10 cellular contexts compared by ENCODE assay signal in genomic region chr16:21260870-21261791, GRCh38. TPM values are rescaled to one million over a fixed set of nuclear protein-coding genes. Genes with fewer than 3 reads are reported as not detected.
DNase-seq lines count a peak whose midpoint lies in the region; ATAC-seq, FAIRE-seq and TF ChIP-seq lines count a peak whose summit lies in the region.
"Had no signal": no experiment of that assay in that cellular context is flagged by ENCODE, and none has a peak within 500 bp of the region (broad histone marks: within the 10 kb centered on the region; RNA-seq: fewer than 3 reads in every experiment).

No MANE protein-coding gene starts in this region.

- H3K9me3 Mint-ChIP-seq in CD8-positive, alpha-beta memory T cell: no peaks in the 10 kb centered on the region

- WGBS in body of pancreas, 2 donors: 77% methylated on average over 6 to 9 of the region's 9 CpGs
- WGBS in HepG2 (ENCODE audit: low lambda C conversion rate): 6% methylated on average over 9 of the region's 9 CpGs

- H3K27me3 Mint-ChIP-seq in CD8-positive, alpha-beta memory T cell: peaks cover 3 to 27% of the 10 kb centered on the region in 2 donors

- H3K27ac Mint-ChIP-seq in CD8-positive, alpha-beta memory T cell: no peak overlapping the region

- TF ChIP-seq EP300 in HepG2 (IDR thresholded peaks at IDR 0.05; ENCODE audit: low read depth in 2 of 2, low read length in 2 of 2) (peak; percentile 55 to 87; a peak in 3 of 4 replicates), HepG2 (CRISPR knock-in tag; IDR thresholded peaks at IDR 0.05; ENCODE audit: borderline replicate concordance) (peak; percentile 85)

- H3K27ac ChIP-seq in CD8-positive, alpha-beta memory T cell (ENCODE audit: low read depth, low read length): peak overlapping the region; percentile 31
- peak overlapping the region in 2 of 4 donors; percentile 24 to 30 for H3K27ac ChIP-seq in body of pancreas
- peak overlapping the region; percentile 84 for H3K27ac ChIP-seq in HepG2 (ENCODE audit: extremely low read length, insufficient read depth, low read length)
- H3K27ac ChIP-seq: PC-9 had no signal

- TF ChIP-seq RAD21 in HepG2 (CRISPR knock-in tag; IDR thresholded peaks at IDR 0.05): peak; percentile 31; the same call in 1 of the 2 replicates

- H4K20me1 ChIP-seq in HepG2 (ENCODE audit: insufficient read depth, low read length): no peaks in the 10 kb centered on the region

- peak overlapping the region; percentile 63 for H3K9ac ChIP-seq in HepG2 (ENCODE audit: insufficient read depth, low read depth, low read length)

- in situ Hi-C loops in HepG2 (cut with HindIII; ENCODE audit: extremely low pct_ligation_motif_present, low pct_unique_long_range_greater_than_20kb): no loop called here

- no peaks in the 10 kb centered on the region for H3K79me2 ChIP-seq in HepG2 (ENCODE audit: insufficient read depth, low read length)

- no peaks in the 10 kb centered on the region for H3K36me3 Mint-ChIP-seq in CD8-positive, alpha-beta memory T cell

- DNase-seq in CD8-positive, alpha-beta memory T cell: no peak
- DNase-seq in HS-5 (ENCODE audit: low read depth) (peak; percentile 70), body of pancreas (peak; percentile 24 to 77 (median 32)), HepG2 (ENCODE audit: low spot score) (peak; percentile 99), NCI-H128 (lab: John Stamatoyannopoulos, UW; ENCODE audit: unreplicated experiment) (no peak), NCI-H1694 treated with DMSO at 0.1 percent for 48 hours (lab: John Stamatoyannopoulos, UW) (no peak)
- DNase-seq: stimulated activated CD4-positive, alpha-beta T cell treated with anti-CD3 and anti-CD28 coated beads, Interleukin-1b, Interleukin-23, amount 100 ng/mL, for 48 hours had no signal

- no peaks in the 10 kb centered on the region for H3K36me3 ChIP-seq in CD8-positive, alpha-beta memory T cell (ENCODE audit: insufficient read depth, low read length)
- no peaks in the 10 kb centered on the region for H3K36me3 ChIP-seq in body of pancreas (replicated peaks in 1 of 2; ENCODE audit: insufficient read depth in 1 of 2, low read depth in 2 of 2)
- H3K36me3 ChIP-seq in HepG2 (replicated peaks in 1 of 2; ENCODE audit: control insufficient read depth in 1 of 2, insufficient read depth in 2 of 2, low read length in 2 of 2): no peaks in the 10 kb centered on the region

- intact Hi-C loops in body of pancreas (cut with DNase I) (no loop called here), HepG2 (cut with micrococcal nuclease; ENCODE audit: unreplicated experiment) (loop anchor here (1.0 to 2.0 kb wide), 3 partner anchors 14 to 73 kb away; partner anchors contain the start of gene ANKS4B)

- TF ChIP-seq CTCF in body of pancreas (IDR thresholded peaks at IDR 0.05): no peak
- TF ChIP-seq CTCF in HepG2 (CRISPR knock-in tag; IDR thresholded peaks at IDR 0.05): peak; percentile 22; the same call in 1 of the 2 replicates

- POLR2A ChIA-PET in CD8-positive, alpha-beta memory T cell (lab: Charles Lee): no interaction called here
- POLR2A ChIA-PET in HepG2 (lab: Yijun Ruan, JAX): interaction anchor here (0.9 to 2.8 kb wide), 15 partner anchors 9 to 100 kb away, joined by 3 to 34 read pairs (median 4); partner anchors contain the start of gene ANKS4B

- ATAC-seq in body of pancreas (peak; percentile 83), HepG2 (peak; percentile 93), HG03354 (IDR thresholded peaks at IDR 0.05; ENCODE audit: poor library complexity, severe bottlenecking, unreplicated experiment) (no peak), GM21390 (IDR thresholded peaks at IDR 0.05; ENCODE audit: unreplicated experiment) (no peak)

- peak overlapping the region; percentile 76 for H3K4me2 ChIP-seq in HepG2 (ENCODE audit: low read depth, low read length)
- H3K4me2 ChIP-seq: PC-9 had no signal

- TF ChIP-seq POLR2A in body of pancreas (IDR thresholded peaks at IDR 0.05) (no peak), HepG2 (IDR thresholded peaks at IDR 0.05; ENCODE audit: insufficient read depth in 1 of 2, low read depth in 2 of 2, low read length in 2 of 2) (peak; percentile 74 to 79)

- H2AFZ ChIP-seq in HepG2 (ENCODE audit: low read length): no peak overlapping the region
- H2AFZ ChIP-seq: PC-9 had no signal

- peak; percentile 100 for FAIRE-seq in HepG2 (lab: Jason Lieb, UNC)

- H3K27me3 ChIP-seq in CD8-positive, alpha-beta memory T cell (ENCODE audit: insufficient read depth, low read length, poor library complexity, severe bottlenecking): no peaks in the 10 kb centered on the region
- no peaks in the 10 kb centered on the region for H3K27me3 ChIP-seq in body of pancreas
- H3K27me3 ChIP-seq in HepG2 (ENCODE audit: control insufficient read depth in 1 of 2, insufficient read depth in 2 of 2, low read length in 2 of 2): no peaks in the 10 kb centered on the region

- CTCF ChIA-PET in CD8-positive, alpha-beta memory T cell (lab: Charles Lee): no interaction called here
- CTCF ChIA-PET in HepG2 (lab: Yijun Ruan, JAX; ENCODE audit: low intra/inter-chr PET ratio, low total read pairs): no interaction called here

- no peak overlapping the region for H3K4me3 Mint-ChIP-seq in CD8-positive, alpha-beta memory T cell

- TSS peak; percentile 61 for BruUV-seq in HepG2 (replicated peaks; lab: Mats Ljungman, UMichigan)

- no peaks in the 10 kb centered on the region for H3K4me1 ChIP-seq in CD8-positive, alpha-beta memory T cell (ENCODE audit: insufficient read depth, low read length)
- peaks cover 10% of the 10 kb centered on the region for H3K4me1 ChIP-seq in body of pancreas
- H3K4me1 ChIP-seq in HepG2 (ENCODE audit: insufficient read depth, low read length): peaks cover 75% of the 10 kb centered on the region

- no peak overlapping the region for H3K4me3 ChIP-seq in CD8-positive, alpha-beta memory T cell (ENCODE audit: low read length)
- H3K4me3 ChIP-seq in body of pancreas (no peak overlapping the region), HepG2 (replicated peaks in 1 of 3; ENCODE audit: insufficient read depth in 1 of 3, low read depth in 2 of 3, low read length in 3 of 3) (peak overlapping the region; percentile 0 to 39 (median 13); a peak in 2 of 6 replicates)
- H3K4me3 ChIP-seq: PC-9 had no signal

- no peaks in the 10 kb centered on the region for H3K9me3 ChIP-seq in CD8-positive, alpha-beta memory T cell (ENCODE audit: low read length)
- H3K9me3 ChIP-seq in body of pancreas: no peaks in the 10 kb centered on the region
- no peaks in the 10 kb centered on the region for H3K9me3 ChIP-seq in HepG2 (ENCODE audit: low read length)

- no peaks in the 10 kb centered on the region for H3K4me1 Mint-ChIP-seq in CD8-positive, alpha-beta memory T cell

RNA-seq across cellular contexts. Expression of gene CRYM, which starts 17.0 kb away (rescaled TPM):
- not detected for total RNA-seq in CD8-positive, alpha-beta memory T cell
- not detected for polyA plus RNA-seq in CD8-positive, alpha-beta memory T cell
- total RNA-seq in body of pancreas (under 1 TPM in 1 of 2 donors, not detected in 1; 0.78 TPM), HepG2 (2016; rRNA removed; fragmentation: Illumina TruSeq; extraction: Trizol) (1.9 and 2.4 TPM in 2 replicates)
- total RNA-seq in HepG2 (2016; cell fraction: cytosol; rRNA removed; fragmentation: Illumina TruSeq; extraction: Trizol; ENCODE audit: low read depth): 0.53 and 0.91 TPM in 2 replicates
- total RNA-seq in HepG2 (2016; cell fraction: insoluble cytoplasmic fraction; rRNA removed; fragmentation: Illumina TruSeq; extraction: Trizol): 1.5 and 2.2 TPM in 2 replicates
- total RNA-seq in HepG2 (2016; cell fraction: membrane; rRNA removed; fragmentation: Illumina TruSeq; extraction: Trizol): 0.45 and 0.74 TPM in 2 replicates
- 0.71 and 0.72 TPM in 2 replicates for total RNA-seq in HepG2 (2016; cell fraction: nucleus; rRNA removed; fragmentation: Illumina TruSeq; extraction: Trizol)
- polyA plus RNA-seq in HepG2 (2011; rRNA removed): 2.2 and 2.6 TPM in 2 replicates
- 2.3 and 2.5 TPM in 2 replicates for polyA plus RNA-seq in HepG2 (2011; cell fraction: cytosol; rRNA removed)
- polyA plus RNA-seq in HepG2 (2011; cell fraction: nucleus; rRNA removed): 3.8 and 5.1 TPM in 2 replicates
- polyA plus RNA-seq in HepG2 (2012): 3.1 and 5.2 TPM in 2 replicates
- polyA plus RNA-seq in HepG2 (2016; cell fraction: cytosol; fragmentation: Illumina TruSeq; extraction: Trizol; ENCODE audit: low read depth): 0.28 and 1.1 TPM in 2 replicates
- polyA plus RNA-seq in HepG2 (2016; cell fraction: insoluble cytoplasmic fraction; fragmentation: Illumina TruSeq; extraction: Trizol; ENCODE audit: low read depth): 2.0 TPM in 2 replicates
- polyA plus RNA-seq in HepG2 (2016; cell fraction: membrane; fragmentation: Illumina TruSeq; extraction: Trizol; ENCODE audit: low read depth): 0.23 and 0.62 TPM in 2 replicates
- 1.6 and 2.0 TPM in 2 replicates for polyA plus RNA-seq in HepG2 (2016; cell fraction: nucleus; fragmentation: Illumina TruSeq; extraction: Trizol; ENCODE audit: insufficient read depth, low read depth)
- polyA minus RNA-seq in HepG2 (2011; rRNA and poly(A)+ RNA removed; ENCODE audit: low replicate concordance): 2.0 TPM in 1 of 2 replicates, not detected in the other
- polyA minus RNA-seq in HepG2 (2011; cell fraction: cytosol; rRNA and poly(A)+ RNA removed): 0.69 and 3.2 TPM in 2 replicates
- polyA minus RNA-seq in HepG2 (2011; cell fraction: nucleus; rRNA and poly(A)+ RNA removed): 0.52 and 0.87 TPM in 2 replicates
- total RNA-seq: PC-9 had no signal

RNA-seq across cellular contexts. Expression of gene ANKS4B, which starts 27.6 kb away (rescaled TPM):
- total RNA-seq in CD8-positive, alpha-beta memory T cell: not detected
- not detected for polyA plus RNA-seq in CD8-positive, alpha-beta memory T cell
- under 1 TPM in 1 of 2 donors, not detected in 1; 0.78 TPM for total RNA-seq in body of pancreas
- 30.0 and 37.7 TPM in 2 replicates for total RNA-seq in HepG2 (2016; rRNA removed; fragmentation: Illumina TruSeq; extraction: Trizol)
- 7.5 and 7.9 TPM in 2 replicates for total RNA-seq in HepG2 (2016; cell fraction: cytosol; rRNA removed; fragmentation: Illumina TruSeq; extraction: Trizol; ENCODE audit: low read depth)
- total RNA-seq in HepG2 (2016; cell fraction: insoluble cytoplasmic fraction; rRNA removed; fragmentation: Illumina TruSeq; extraction: Trizol): 30.0 and 37.4 TPM in 2 replicates
- 16.1 and 18.2 TPM in 2 replicates for total RNA-seq in HepG2 (2016; cell fraction: membrane; rRNA removed; fragmentation: Illumina TruSeq; extraction: Trizol)
- total RNA-seq in HepG2 (2016; cell fraction: nucleus; rRNA removed; fragmentation: Illumina TruSeq; extraction: Trizol): 17.1 and 18.6 TPM in 2 replicates
- 6.5 and 8.0 TPM in 2 replicates for polyA plus RNA-seq in HepG2 (2011; rRNA removed)
- polyA plus RNA-seq in HepG2 (2011; cell fraction: cytosol; rRNA removed): 5.8 and 8.4 TPM in 2 replicates
- 3.4 and 5.6 TPM in 2 replicates for polyA plus RNA-seq in HepG2 (2011; cell fraction: nucleus; rRNA removed)
- polyA plus RNA-seq in HepG2 (2012): 7.3 and 13.1 TPM in 2 replicates
- polyA plus RNA-seq in HepG2 (2016; cell fraction: cytosol; fragmentation: Illumina TruSeq; extraction: Trizol; ENCODE audit: low read depth): 1.2 and 1.6 TPM in 2 replicates
- polyA plus RNA-seq in HepG2 (2016; cell fraction: insoluble cytoplasmic fraction; fragmentation: Illumina TruSeq; extraction: Trizol; ENCODE audit: low read depth): 22.7 and 23.5 TPM in 2 replicates
- polyA plus RNA-seq in HepG2 (2016; cell fraction: membrane; fragmentation: Illumina TruSeq; extraction: Trizol; ENCODE audit: low read depth): 3.8 and 4.0 TPM in 2 replicates
- polyA plus RNA-seq in HepG2 (2016; cell fraction: nucleus; fragmentation: Illumina TruSeq; extraction: Trizol; ENCODE audit: insufficient read depth, low read depth): 10.6 and 12.9 TPM in 2 replicates
- 17.9 TPM in 1 of 2 replicates, not detected in the other for polyA minus RNA-seq in HepG2 (2011; rRNA and poly(A)+ RNA removed; ENCODE audit: low replicate concordance)
- polyA minus RNA-seq in HepG2 (2011; cell fraction: cytosol; rRNA and poly(A)+ RNA removed): 11.2 and 14.3 TPM in 2 replicates
- 22.4 and 31.3 TPM in 2 replicates for polyA minus RNA-seq in HepG2 (2011; cell fraction: nucleus; rRNA and poly(A)+ RNA removed)
- total RNA-seq: PC-9 had no signal

RNA-seq across cellular contexts. Expression of gene ZP2, which starts 49.8 kb away (rescaled TPM):
- not detected for total RNA-seq in CD8-positive, alpha-beta memory T cell
- not detected for polyA plus RNA-seq in CD8-positive, alpha-beta memory T cell
- not detected for total RNA-seq in body of pancreas
- total RNA-seq in HepG2 (2016; rRNA removed; fragmentation: Illumina TruSeq; extraction: Trizol): not detected in 2 replicates
- not detected in 2 replicates for total RNA-seq in HepG2 (2016; cell fraction: cytosol; rRNA removed; fragmentation: Illumina TruSeq; extraction: Trizol; ENCODE audit: low read depth)
- not detected in 2 replicates for total RNA-seq in HepG2 (2016; cell fraction: insoluble cytoplasmic fraction; rRNA removed; fragmentation: Illumina TruSeq; extraction: Trizol)
- total RNA-seq in HepG2 (2016; cell fraction: membrane; rRNA removed; fragmentation: Illumina TruSeq; extraction: Trizol): not detected in 2 replicates
- total RNA-seq in HepG2 (2016; cell fraction: nucleus; rRNA removed; fragmentation: Illumina TruSeq; extraction: Trizol): not detected in 2 replicates
- polyA plus RNA-seq in HepG2 (2011; rRNA removed): not detected in 2 replicates
- not detected in 2 replicates for polyA plus RNA-seq in HepG2 (2011; cell fraction: cytosol; rRNA removed)
- not detected in 2 replicates for polyA plus RNA-seq in HepG2 (2011; cell fraction: nucleus; rRNA removed)
- not detected in 2 replicates for polyA plus RNA-seq in HepG2 (2012)
- polyA plus RNA-seq in HepG2 (2016; cell fraction: cytosol; fragmentation: Illumina TruSeq; extraction: Trizol; ENCODE audit: low read depth): not detected in 2 replicates
- not detected in 2 replicates for polyA plus RNA-seq in HepG2 (2016; cell fraction: insoluble cytoplasmic fraction; fragmentation: Illumina TruSeq; extraction: Trizol; ENCODE audit: low read depth)
- polyA plus RNA-seq in HepG2 (2016; cell fraction: membrane; fragmentation: Illumina TruSeq; extraction: Trizol; ENCODE audit: low read depth): not detected in 2 replicates
- polyA plus RNA-seq in HepG2 (2016; cell fraction: nucleus; fragmentation: Illumina TruSeq; extraction: Trizol; ENCODE audit: insufficient read depth, low read depth): not detected in 2 replicates
- not detected in 2 replicates for polyA minus RNA-seq in HepG2 (2011; rRNA and poly(A)+ RNA removed; ENCODE audit: low replicate concordance)
- not detected in 2 replicates for polyA minus RNA-seq in HepG2 (2011; cell fraction: cytosol; rRNA and poly(A)+ RNA removed)
- not detected in 2 replicates for polyA minus RNA-seq in HepG2 (2011; cell fraction: nucleus; rRNA and poly(A)+ RNA removed)
- total RNA-seq: PC-9 had no signal

Comparison
In these comparisons a context has a peak if more than half of its experiments do, and no peak if none do; other contexts are left out.
1. DNase-seq: peak in HS-5 (single experiment), body of pancreas (4 of 4) and HepG2 (single experiment); none in CD8-positive, alpha-beta memory T cell (0 of 5), NCI-H128 (single experiment) and NCI-H1694 treated with DMSO at 0.1 percent for 48 hours (single experiment).
2. H3K4me3 ChIP-seq: peak in HepG2 (3 of 3); none in CD8-positive, alpha-beta memory T cell (single experiment) and body of pancreas (0 of 2).
3. ATAC-seq: peak in body of pancreas (single experiment) and HepG2 (single experiment); none in HG03354 (single experiment) and GM21390 (single experiment).
4. POLR2A ChIP-seq: peak in HepG2 (2 of 2); none in body of pancreas (0 of 3).
5. RNA of gene ANKS4B, which starts 27.6 kb away (total RNA-seq): 7.5 to 37.7 TPM in HepG2; 0.78 TPM in body of pancreas and not detected in CD8-positive, alpha-beta memory T cell; every median in the first group is over 4 times any median in the second.